ENCODE assay signal across 19 cellular contexts in the genomic region with DNA sequence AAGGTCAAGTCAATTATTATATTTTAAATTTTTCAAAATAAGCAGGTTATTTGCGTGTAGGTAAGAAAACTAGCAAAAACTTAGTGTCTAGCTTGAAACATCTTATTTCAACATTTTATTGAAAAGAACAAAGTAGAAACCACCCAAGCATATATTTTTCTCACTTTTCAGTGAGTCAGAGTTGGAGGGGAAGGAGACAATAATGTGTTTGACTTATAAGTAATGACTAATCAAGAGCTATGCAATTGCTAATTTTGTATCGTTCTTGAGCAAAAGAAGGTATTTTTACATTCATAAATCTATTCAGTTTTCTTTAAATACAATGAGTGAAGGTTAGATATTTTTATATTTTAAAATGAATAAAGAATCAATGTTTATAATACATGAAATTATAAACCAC. TPM values are rescaled to one million over a fixed set of nuclear protein-coding genes. Genes with fewer than 3 reads are reported as not detected.
DNase-seq lines count a peak whose midpoint lies in the region; ATAC-seq and TF ChIP-seq lines count a peak whose summit lies in the region.
"Had no signal": no experiment of that assay in that cellular context is flagged by ENCODE, and none has a peak within 500 bp of the region (broad histone marks: within the 10 kb centered on the region; RNA-seq: fewer than 3 reads in every experiment).

No MANE protein-coding gene starts in this region.

- H3K27me3 Mint-ChIP-seq in activated CD8-positive, alpha-beta T cell treated with anti-CD3 and anti-CD28 coated beads, Interleukin-2, amount 10 ng/mL, durations not matched to agents 7 days and 5 days (ENCODE audit: low read depth): peaks cover 2% of the 10 kb centered on the region
- H3K27me3 Mint-ChIP-seq: CD4-positive, alpha-beta T cell had no signal

- H3K4me1 Mint-ChIP-seq in activated CD8-positive, alpha-beta T cell treated with anti-CD3 and anti-CD28 coated beads, Interleukin-2, amount 10 ng/mL, durations not matched to agents 7 days and 5 days (ENCODE audit: low read depth): no peaks in the 10 kb centered on the region

- TF ChIP-seq CTCF in epithelial cell of proximal tubule (conservative IDR thresholded peaks at IDR 0.05; ENCODE audit: low read depth, low read length): no peak

- H3K27ac Mint-ChIP-seq in activated CD8-positive, alpha-beta T cell treated with anti-CD3 and anti-CD28 coated beads, Interleukin-2, amount 10 ng/mL, durations not matched to agents 7 days and 5 days: no peak overlapping the region
- H3K27ac Mint-ChIP-seq: CD4-positive, alpha-beta T cell; H9 had no signal

- no peak overlapping the region for H3K4me3 Mint-ChIP-seq in activated CD8-positive, alpha-beta T cell treated with anti-CD3 and anti-CD28 coated beads, Interleukin-2, amount 10 ng/mL, durations not matched to agents 7 days and 5 days
- H3K4me3 Mint-ChIP-seq: CD4-positive, alpha-beta T cell; H9 had no signal

- peak; percentile 40 for DNase-seq in HT1080 (ENCODE audit: low read depth)
- DNase-seq in epithelial cell of proximal tubule (ENCODE audit: low read depth): peak; percentile 10
- DNase-seq in glomerular visceral epithelial cell (ENCODE audit: extremely low spot score): peak; percentile 4
- no peak for DNase-seq in activated CD4-positive, alpha-beta T cell treated with anti-CD3 and anti-CD28 coated beads, Interleukin-2, amount 50 U/mL, for 48 hours
- DNase-seq in activated CD8-positive, alpha-beta T cell treated with anti-CD3 and anti-CD28 coated beads, Interleukin-2, amount 10 ng/mL, durations not matched to agents 7 days and 5 days: no peak
- DNase-seq in NCI-H1092 (lab: John Stamatoyannopoulos, UW): no peak
- DNase-seq: BE2C; Calu3; CD4-positive, alpha-beta T cell; DMS53; H9; NCI-H1436 treated with DMSO at 0.1 percent for 48 hours; NCI-H2029 treated with DMSO at 0.1 percent for 48 hours; NCI-H2171 treated with DMSO at 0.1 percent for 48 hours; NCI-H510A treated with DMSO at 0.1 percent for 48 hours; Right ventricle myocardium superior had no signal

- no peaks in the 10 kb centered on the region for H3K36me3 Mint-ChIP-seq in activated CD8-positive, alpha-beta T cell treated with anti-CD3 and anti-CD28 coated beads, Interleukin-2, amount 10 ng/mL, durations not matched to agents 7 days and 5 days (ENCODE audit: low read depth)

- no peak for ATAC-seq in activated CD8-positive, alpha-beta T cell treated with anti-CD3 and anti-CD28 coated beads, Interleukin-2, amount 10 ng/mL, durations not matched to agents 7 days and 5 days
- ATAC-seq in HG02623 (IDR thresholded peaks at IDR 0.05; ENCODE audit: unreplicated experiment): no peak
- ATAC-seq: Panc1 had no signal

- no peaks in the 10 kb centered on the region for H3K9me3 Mint-ChIP-seq in activated CD8-positive, alpha-beta T cell treated with anti-CD3 and anti-CD28 coated beads, Interleukin-2, amount 10 ng/mL, durations not matched to agents 7 days and 5 days (ENCODE audit: insufficient read depth)
- H3K9me3 Mint-ChIP-seq: CD4-positive, alpha-beta T cell had no signal

- POLR2A ChIA-PET in activated CD8-positive, alpha-beta T cell treated with anti-CD3 and anti-CD28 coated beads, Interleukin-2, amount 10 ng/mL, durations not matched to agents 7 days and 5 days (lab: Charles Lee): no interaction called here

- CTCF ChIA-PET in activated CD8-positive, alpha-beta T cell treated with anti-CD3 and anti-CD28 coated beads, Interleukin-2, amount 10 ng/mL, durations not matched to agents 7 days and 5 days (lab: Charles Lee): no interaction called here

- H3K4me3 ChIP-seq in epithelial cell of proximal tubule (ENCODE audit: low read depth, low read length): no peak overlapping the region
- H3K4me3 ChIP-seq: SK-N-MC had no signal

RNA-seq across cellular contexts. Expression of gene P2RY1, which starts 54.4 kb away (rescaled TPM):
- total RNA-seq in HT1080 (2014; rRNA removed; shearing (Covaris generic)): 5.1 and 5.6 TPM in 2 replicates
- polyA plus RNA-seq in HT1080 (2015; cell fraction: cytosol; rRNA removed): 3.7 and 4.7 TPM in 2 replicates
- polyA plus RNA-seq in HT1080 (2015; cell fraction: nucleus; rRNA removed): 5.0 TPM in 2 replicates
- 0.06 and 0.51 TPM in 2 replicates for total RNA-seq in epithelial cell of proximal tubule
- under 1 TPM; 0.37 to 0.44 TPM for total RNA-seq in activated CD8-positive, alpha-beta T cell treated with anti-CD3 and anti-CD28 coated beads, Interleukin-2, amount 10 ng/mL, durations not matched to agents 7 days and 5 days

Comparison
In these comparisons a context has a peak if more than half of its experiments do, and no peak if none do; other contexts are left out.
1. DNase-seq: peak in HT1080 (single experiment), epithelial cell of proximal tubule (single experiment) and glomerular visceral epithelial cell (single experiment); none in activated CD4-positive, alpha-beta T cell treated with anti-CD3 and anti-CD28 coated beads, Interleukin-2, amount 50 U/mL, for 48 hours (0 of 2), activated CD8-positive, alpha-beta T cell treated with anti-CD3 and anti-CD28 coated beads, Interleukin-2, amount 10 ng/mL, durations not matched to agents 7 days and 5 days (single experiment) and NCI-H1092 (single experiment).